14 cellular contexts compared by ENCODE assay signal in genomic region chr2:60872510-60872928, GRCh38. TPM values are rescaled to one million over a fixed set of nuclear protein-coding genes. Genes with fewer than 3 reads are reported as not detected.
A peak's percentile ranks its signal among the peaks of the same experiment; 100 is the strongest.
DNase-seq lines count a peak whose midpoint lies in the region; ATAC-seq, FAIRE-seq and TF ChIP-seq lines count a peak whose summit lies in the region.
"Had no signal": no experiment of that assay in that cellular context is flagged by ENCODE, and none has a peak within 500 bp of the region (broad histone marks: within the 10 kb centered on the region; RNA-seq: fewer than 3 reads in every experiment).

No MANE protein-coding gene starts in this region.

- FAIRE-seq in GM12892 (lab: Jason Lieb, UNC) = peak; percentile 84
- FAIRE-seq: astrocyte, endothelial cell of umbilical vein had no signal

- peaks cover 4% of the 10 kb centered on the region for H3K36me3 Mint-ChIP-seq in activated B cell treated with CpG ODN at 0.5 μM for 24 hours (ENCODE audit: low read depth)

- CTCF ChIA-PET in activated B cell treated with CpG ODN at 0.5 μM for 24 hours (lab: Charles Lee) = interaction anchor here (0.8 kb wide), 1 partner anchor 70 kb away, joined by 4 read pairs; no protein-coding TSS in a partner anchor

- no peak for DNase-seq in GM12892 (ENCODE audit: insufficient read length)
- DNase-seq in activated B cell treated with CpG ODN at 0.5 μM for 24 hours = no peak
- no peak for DNase-seq in glomerular visceral epithelial cell (ENCODE audit: extremely low spot score)
- no peak for DNase-seq in NCI-H128 (lab: John Stamatoyannopoulos, UW; ENCODE audit: unreplicated experiment)
- DNase-seq in NCI-H2227 (lab: John Stamatoyannopoulos, UW; ENCODE audit: unreplicated experiment) = no peak
- DNase-seq: activated CD4-positive, alpha-beta T cell treated with anti-CD3 and anti-CD28 coated beads, Interleukin-2, amount 50 U/mL, for 1 hour; Kasumi-1; NCI-H748 treated with DMSO at 0.1 percent for 48 hours had no signal

- H3K27ac Mint-ChIP-seq in activated B cell treated with CpG ODN at 0.5 μM for 24 hours = peak overlapping the region; percentile 82

- peaks cover 8% of the 10 kb centered on the region for H3K9me3 Mint-ChIP-seq in activated B cell treated with CpG ODN at 0.5 μM for 24 hours

- POLR2A ChIA-PET in activated B cell treated with CpG ODN at 0.5 μM for 24 hours (lab: Charles Lee) = interaction anchor here (0.7 to 1.6 kb wide), 7 partner anchors 9 to 67 kb away, joined by 3 to 9 read pairs (median 5); partner anchors contain the start of gene REL

- no peak for TF ChIP-seq POLR2A in GM12892 (IDR thresholded peaks at IDR 0.05; ENCODE audit: low read depth, low read length)

- peak overlapping the region; percentile 67 for H3K4me3 Mint-ChIP-seq in activated B cell treated with CpG ODN at 0.5 μM for 24 hours

- ATAC-seq in GM19395 (IDR thresholded peaks at IDR 0.05; ENCODE audit: unreplicated experiment) (peak; percentile 53), HG03060 (IDR thresholded peaks at IDR 0.05; ENCODE audit: low read depth, unreplicated experiment) (peak; percentile 34), activated B cell treated with CpG ODN at 0.5 μM for 24 hours (ENCODE audit: low read depth) (peak; percentile 30), GM19328 (IDR thresholded peaks at IDR 0.05; ENCODE audit: unreplicated experiment) (no peak)
- ATAC-seq: HCT116 had no signal

- H3K27me3 Mint-ChIP-seq in activated B cell treated with CpG ODN at 0.5 μM for 24 hours = no peaks in the 10 kb centered on the region

- intact Hi-C loops in activated B cell treated with CpG ODN at 0.5 μM for 24 hours (cut with micrococcal nuclease) = no loop called here

- H3K4me1 Mint-ChIP-seq in activated B cell treated with CpG ODN at 0.5 μM for 24 hours = peaks cover 60% of the 10 kb centered on the region

- no peak for TF ChIP-seq CTCF in activated B cell treated with CpG ODN at 0.5 μM for 24 hours (IDR thresholded peaks at IDR 0.05)

RNA-seq across cellular contexts. Expression of gene REL, which starts 8.9 kb away (rescaled TPM):
- 30.2 TPM for polyA plus RNA-seq in GM12892 (2012; ENCODE audit: missing spikeins)
- total RNA-seq in activated B cell treated with CpG ODN at 0.5 μM for 24 hours = 211 and 238 TPM in 2 replicates
